In the genomic region with DNA sequence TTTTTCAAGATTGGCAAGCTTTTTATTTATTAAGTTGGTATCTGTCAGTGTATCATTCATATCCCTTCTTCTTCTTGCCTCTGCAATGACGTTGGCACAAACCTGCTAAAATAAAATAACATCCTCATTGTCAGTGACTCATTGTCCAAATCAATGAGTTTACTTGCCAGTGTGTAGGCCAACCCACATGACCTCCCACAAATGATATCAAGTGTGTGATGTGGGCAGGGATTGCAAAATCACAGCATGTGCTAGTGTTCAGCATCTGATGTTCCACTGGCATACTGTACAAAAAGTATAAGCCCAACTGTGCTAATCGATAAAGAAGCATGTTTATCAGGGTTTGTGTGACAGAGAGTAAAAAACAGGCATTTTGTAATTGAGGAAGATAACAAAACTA, we compare ENCODE assay signal across 7 cellular contexts. TPM values are rescaled to one million over a fixed set of nuclear protein-coding genes. Genes with fewer than 3 reads are reported as not detected.
DNase-seq lines count a peak whose midpoint lies in the region; ATAC-seq, FAIRE-seq and TF ChIP-seq lines count a peak whose summit lies in the region.

No MANE protein-coding gene starts in this region.

- 32 to 36% methylated on average over 2 of the region's 2 CpGs for WGBS in pancreas, 2 donors

- ATAC-seq in pancreas (peak; percentile 40 to 90 (median 74)), HG03139 (IDR thresholded peaks at IDR 0.05; ENCODE audit: unreplicated experiment) (no peak), GM19351 (IDR thresholded peaks at IDR 0.05; ENCODE audit: unreplicated experiment) (no peak)

- H3K79me2 ChIP-seq in endothelial cell of umbilical vein (ENCODE audit: control insufficient read depth, insufficient read depth, low read length) = no peaks in the 10 kb centered on the region

- H4K20me1 ChIP-seq in endothelial cell of umbilical vein (replicated peaks; ENCODE audit: control insufficient read depth, extremely low read depth, insufficient read depth, low read length) = no peaks in the 10 kb centered on the region

- dilution Hi-C loops in endothelial cell of umbilical vein (cut with MboI; ENCODE audit: extremely low pct_ligation_motif_present, low sequenced_read_pairs) = no loop called here

- H3K9me3 ChIP-seq in endothelial cell of umbilical vein (replicated peaks; ENCODE audit: control insufficient read depth, insufficient read depth, low read length) (no peaks in the 10 kb centered on the region), pancreas (no peaks in the 10 kb centered on the region)

- no peak overlapping the region for H3K4me3 ChIP-seq in endothelial cell of umbilical vein (replicated peaks in 1 of 3; ENCODE audit: insufficient read depth in 1 of 3, low read depth in 1 of 3, low read length in 3 of 3)
- H3K4me3 ChIP-seq in pancreas = no peak overlapping the region

- no peak overlapping the region for H3K9ac ChIP-seq in endothelial cell of umbilical vein (replicated peaks; ENCODE audit: extremely low read depth, insufficient read depth, low read length)

- no TSS peak for BruUV-seq in endothelial cell of umbilical vein (replicated peaks; lab: Mats Ljungman, UMichigan)

- no peak overlapping the region for H2AFZ ChIP-seq in endothelial cell of umbilical vein (ENCODE audit: low read depth, low read length)

- intact Hi-C loops in endothelial cell of umbilical vein (cut with micrococcal nuclease) (no loop called here), pancreas (cut with DNase I) (no loop called here)

- POLR2A ChIA-PET in endothelial cell of umbilical vein (lab: Charles Lee) = no interaction called here

- H3K36me3 ChIP-seq in endothelial cell of umbilical vein (ENCODE audit: control insufficient read depth in 2 of 2, extremely low read depth in 1 of 2, insufficient read depth in 2 of 2, low read length in 2 of 2) (no peaks in the 10 kb centered on the region), pancreas (no peaks in the 10 kb centered on the region)

- TF ChIP-seq CTCF in endothelial cell of umbilical vein (IDR thresholded peaks at IDR 0.05; ENCODE audit: extremely low read depth in 1 of 2, insufficient read depth in 1 of 2, low read depth in 1 of 2, low read length in 2 of 2) (no peak), pancreas (IDR thresholded peaks at IDR 0.05) (no peak)

- H3K4me2 ChIP-seq in endothelial cell of umbilical vein (ENCODE audit: insufficient read depth, low read length) = no peak overlapping the region

- DNase-seq in ELR (ENCODE audit: low read depth) (peak; percentile 80), NCI-H226 (peak; percentile 69), endothelial cell of umbilical vein (ENCODE audit: low read depth, low spot score) (peak; percentile 28), pancreas (peak in 2 of 6 donors; percentile 24 to 31), inferior parietal cortex (ENCODE audit: extremely low spot score) (no peak)

- H3K4me1 ChIP-seq in endothelial cell of umbilical vein (ENCODE audit: control insufficient read depth, extremely low read depth, insufficient read depth, low read length) = peaks cover 6% of the 10 kb centered on the region
- no peaks in the 10 kb centered on the region for H3K4me1 ChIP-seq in pancreas

- peak; percentile 26 for FAIRE-seq in endothelial cell of umbilical vein (lab: Jason Lieb, UNC)
- FAIRE-seq in pancreas (lab: Jason Lieb, UNC) = no peak

- no peaks in the 10 kb centered on the region for H3K9me1 ChIP-seq in endothelial cell of umbilical vein (replicated peaks; ENCODE audit: control insufficient read depth, extremely low read depth, insufficient read depth, low read length)

- H3K27me3 ChIP-seq in endothelial cell of umbilical vein (ENCODE audit: control insufficient read depth in 2 of 2, insufficient read depth in 2 of 2, low read length in 2 of 2) = no peaks in the 10 kb centered on the region
- no peaks in the 10 kb centered on the region for H3K27me3 ChIP-seq in pancreas

- H3K27ac ChIP-seq in endothelial cell of umbilical vein (ENCODE audit: insufficient read depth, low read depth, low read length) (no peak overlapping the region), pancreas (no peak overlapping the region)

- no peak for TF ChIP-seq POLR2A in endothelial cell of umbilical vein (IDR thresholded peaks at IDR 0.05; ENCODE audit: low read depth, low read length)

- CTCF ChIA-PET in endothelial cell of umbilical vein (lab: Charles Lee) = interaction anchor here (1.1 kb wide), 1 partner anchor 14 kb away, joined by 3 read pairs; no protein-coding TSS in a partner anchor

TF ChIP-seq in endothelial cell of umbilical vein, 7 proteins besides CTCF, POLR2A, EP300 and RAD21:
- TF ChIP-seq MYC (IDR thresholded peaks at IDR 0.05; ENCODE audit: low read depth, low read length) (no peak), EZH2 (IDR thresholded peaks at IDR 0.05; ENCODE audit: borderline replicate concordance, low read depth, low read length, severe bottlenecking) (no peak), FOS (IDR thresholded peaks at IDR 0.05; ENCODE audit: borderline replicate concordance, insufficient read depth, low read length) (peak; percentile 65), JUN (IDR thresholded peaks at IDR 0.05; ENCODE audit: borderline replicate concordance, insufficient read depth, insufficient read length, low read depth) (peak; percentile 32)

RNA-seq across cellular contexts. Expression of gene GPAT3, which starts 25.5 kb away (rescaled TPM):
- total RNA-seq in endothelial cell of umbilical vein = 2.1 and 3.1 TPM in 2 replicates
- polyA plus RNA-seq in endothelial cell of umbilical vein = 0.21 and 0.36 TPM in 2 replicates
- polyA plus RNA-seq in endothelial cell of umbilical vein (2011; cell fraction: cytosol; rRNA removed) = 0.35 and 0.52 TPM in 2 replicates
- polyA plus RNA-seq in endothelial cell of umbilical vein (2011; cell fraction: nucleus; rRNA removed) = 0.46 and 0.58 TPM in 2 replicates
- polyA plus RNA-seq in endothelial cell of umbilical vein (2012) = 5.0 and 11.7 TPM in 2 replicates
- polyA minus RNA-seq in endothelial cell of umbilical vein = 0.75 and 4.4 TPM in 2 replicates
- 0.82 TPM for polyA minus RNA-seq in endothelial cell of umbilical vein (2011; cell fraction: cytosol; rRNA and poly(A)+ RNA removed)
- 2.0 TPM in 1 of 2 replicates, not detected in the other for polyA minus RNA-seq in endothelial cell of umbilical vein (2011; cell fraction: nucleus; rRNA and poly(A)+ RNA removed)
- 1 to 10 TPM in 3 of 6 donors, under 1 TPM in 3; 0.23 to 2.0 (median 0.99) TPM for total RNA-seq in pancreas
- 1 to 10 TPM in 1 of 2 donors, under 1 TPM in 1; 0.99 to 2.0 TPM for polyA plus RNA-seq in pancreas

Comparison
In these comparisons a context has a peak if more than half of its experiments do, and no peak if none do; other contexts are left out.
1. ATAC-seq: peak in pancreas (4 of 4); none in HG03139 (single experiment) and GM19351 (single experiment).